In genomic region chr4:150142831-150143230, GRCh38 we compare ENCODE assay signal across 8 cellular contexts.
"Had no signal": no experiment of that assay in that cellular context is flagged by ENCODE, and none has a peak within 500 bp of the region (broad histone marks: within the 10 kb centered on the region; RNA-seq: fewer than 3 reads in every experiment).

No MANE protein-coding gene starts in this region.

- DNase-seq: GM23248, GOT3, H7, HFFc6, KG1 had no signal

- H3K4me3 ChIP-seq: GM23248, HAP-1 had no signal

- H2AFZ ChIP-seq: GM23248 had no signal

- ATAC-seq: HCT116 had no signal

- H3K9ac ChIP-seq: GM23248 had no signal

- H3K27ac ChIP-seq: GM23248, HL-60 had no signal

- H3K9me3 ChIP-seq: HAP-1 had no signal

- H3K36me3 ChIP-seq: HAP-1 had no signal
